Comparison of ENCODE assay signal across 1 cellular context in the genomic region with DNA sequence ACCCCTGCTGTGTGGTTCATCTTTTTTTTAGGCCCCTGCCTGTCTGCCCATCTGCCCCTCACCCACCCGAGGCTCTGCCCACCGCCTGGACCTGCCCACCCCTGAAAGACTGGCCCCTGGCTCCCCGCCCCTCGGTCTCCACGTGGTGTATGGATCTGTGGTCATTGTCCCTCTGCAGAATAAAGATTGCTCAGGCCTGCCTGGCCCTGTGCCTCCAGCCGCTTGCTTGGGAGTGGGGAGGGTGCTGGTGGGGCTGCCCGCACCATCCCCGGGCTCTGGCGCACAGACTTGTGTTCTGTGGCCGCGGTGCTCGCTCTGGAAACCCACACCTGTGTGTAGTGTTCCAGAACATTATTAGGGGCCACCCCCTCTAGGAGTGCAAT.
TF ChIP-seq lines count a peak whose summit lies in the region.

No MANE protein-coding gene starts in this region.

TF ChIP-seq in SK-N-SH, 30 proteins besides CTCF, POLR2A, EP300 and RAD21 (continued from another document):
- TF ChIP-seq RXRA (IDR thresholded peaks at IDR 0.05; ENCODE audit: borderline replicate concordance, low read depth) (no peak), FOXM1 (IDR thresholded peaks at IDR 0.05; ENCODE audit: low read depth) (no peak), TAF1 (IDR thresholded peaks at IDR 0.05; ENCODE audit: borderline replicate concordance, low read depth, low read length) (no peak), MXI1 (IDR thresholded peaks at IDR 0.05; ENCODE audit: low read depth, low read length) (no peak), NFIC (IDR thresholded peaks at IDR 0.05; ENCODE audit: borderline replicate concordance) (no peak), ELF1 (IDR thresholded peaks at IDR 0.05) (no peak), MEF2A (IDR thresholded peaks at IDR 0.05; ENCODE audit: borderline replicate concordance, low read depth) (no peak), FOSL2 (IDR thresholded peaks at IDR 0.05; ENCODE audit: borderline replicate concordance, low read depth) (no peak), JUND (IDR thresholded peaks at IDR 0.05) (no peak), SIN3A (IDR thresholded peaks at IDR 0.05; ENCODE audit: borderline replicate concordance, low read depth, low read length) (no peak), POLR2AphosphoS5 (IDR thresholded peaks at IDR 0.05; ENCODE audit: low read depth, low read length) (no peak)
- TF ChIP-seq, protein P1, sequence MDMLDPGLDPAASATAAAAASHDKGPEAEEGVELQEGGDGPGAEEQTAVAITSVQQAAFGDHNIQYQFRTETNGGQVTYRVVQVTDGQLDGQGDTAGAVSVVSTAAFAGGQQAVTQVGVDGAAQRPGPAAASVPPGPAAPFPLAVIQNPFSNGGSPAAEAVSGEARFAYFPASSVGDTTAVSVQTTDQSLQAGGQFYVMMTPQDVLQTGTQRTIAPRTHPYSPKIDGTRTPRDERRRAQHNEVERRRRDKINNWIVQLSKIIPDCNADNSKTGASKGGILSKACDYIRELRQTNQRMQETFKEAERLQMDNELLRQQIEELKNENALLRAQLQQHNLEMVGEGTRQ (IDR thresholded peaks at IDR 0.05; ENCODE audit: borderline replicate concordance, low read depth, low read length) = no peak
TF ChIP-seq in SK-N-SH: peak in this region for 0.
